In genomic region chr15:45784656-45785055, GRCh38 we compare ENCODE assay signal across 18 cellular contexts.
A peak's percentile ranks its signal among the peaks of the same experiment; 100 is the strongest.
DNase-seq lines count a peak whose midpoint lies in the region; ATAC-seq, FAIRE-seq and TF ChIP-seq lines count a peak whose summit lies in the region.
"Had no signal": no experiment of that assay in that cellular context is flagged by ENCODE, and none has a peak within 500 bp of the region (broad histone marks: within the 10 kb centered on the region; RNA-seq: fewer than 3 reads in every experiment).

No MANE protein-coding gene starts in this region.

- no peaks in the 10 kb centered on the region for H3K4me1 ChIP-seq in breast epithelium
- H3K4me1 ChIP-seq in foreskin keratinocyte = no peaks in the 10 kb centered on the region
- H3K4me1 ChIP-seq: A549 had no signal

- POLR2A ChIA-PET in MCF 10A (lab: Yijun Ruan, JAX) = interaction anchor here (0.6 kb wide), 1 partner anchor 79 kb away, joined by 3 read pairs; no protein-coding TSS in a partner anchor

- peak; percentile 21 for DNase-seq in MCF 10A (ENCODE audit: unreplicated experiment)
- DNase-seq in breast epithelium (ENCODE audit: low spot score in 2 of 2) = no peak
- DNase-seq in foreskin keratinocyte = peak in 1 of 2 donors; percentile 53
- peak; percentile 26 for DNase-seq in urothelium cell line (ENCODE audit: low spot score)
- DNase-seq in stimulated activated CD4-positive, alpha-beta T cell treated with anti-CD3 and anti-CD28 coated beads, Interleukin-2, amount 100 ng/mL, for 24 hours = no peak
- no peak for DNase-seq in iPS-NIHi11 (ENCODE audit: low spot score)
- DNase-seq: AML-193; CD4-positive, alpha-beta memory T cell; DMS153; DMS79; GF-D8; H9 had no signal

- TF ChIP-seq CTCF in MCF 10A (IDR thresholded peaks at IDR 0.05; ENCODE audit: unreplicated experiment) (no peak), breast epithelium (IDR thresholded peaks at IDR 0.05) (no peak), VCaP (conservative IDR thresholded peaks at IDR 0.05) (no peak), foreskin keratinocyte (conservative IDR thresholded peaks at IDR 0.05) (peak; percentile 36)

- no peaks in the 10 kb centered on the region for H3K9me3 ChIP-seq in breast epithelium
- H3K9me3 ChIP-seq: A549 had no signal

- ATAC-seq in foreskin keratinocyte (peak; percentile 78), GM21390 (IDR thresholded peaks at IDR 0.05; ENCODE audit: unreplicated experiment) (no peak)
- ATAC-seq: A549 had no signal

- peaks cover 8% of the 10 kb centered on the region for H3K4me1 Mint-ChIP-seq in MCF 10A (ENCODE audit: insufficient read depth, unreplicated experiment)
- H3K4me1 Mint-ChIP-seq: CD14-positive monocyte; CD4-positive, alpha-beta memory T cell had no signal

- BruUV-seq in MCF 10A (replicated peaks; lab: Mats Ljungman, UMichigan) = no TSS peak

- no peaks in the 10 kb centered on the region for H3K36me3 ChIP-seq in breast epithelium

- intact Hi-C loops in MCF 10A (cut with micrococcal nuclease) = no loop called here
- intact Hi-C loops in breast epithelium (cut with DNase I; ENCODE audit: low total_unique reads) = no loop called here

- no peak overlapping the region for H3K4me3 ChIP-seq in breast epithelium
- H3K4me3 ChIP-seq: A549 had no signal

- FAIRE-seq in urothelium cell line (lab: Jason Lieb, UNC) = no peak
- FAIRE-seq: A549, H1 had no signal

- H3K36me3 Mint-ChIP-seq in MCF 10A (ENCODE audit: insufficient read depth, unreplicated experiment) = no peaks in the 10 kb centered on the region
- H3K36me3 Mint-ChIP-seq: CD14-positive monocyte; CD4-positive, alpha-beta memory T cell had no signal

- no peak for TF ChIP-seq POLR2A in breast epithelium (IDR thresholded peaks at IDR 0.05)

- H3K27me3 ChIP-seq in breast epithelium (no peaks in the 10 kb centered on the region), foreskin keratinocyte (no peaks in the 10 kb centered on the region)

- CTCF ChIA-PET in MCF 10A (lab: Yijun Ruan, JAX) = interaction anchor here (3.4 kb wide), 1 partner anchor 11 kb away, joined by 17 read pairs; no protein-coding TSS in a partner anchor

- no peak overlapping the region for H3K4me3 Mint-ChIP-seq in MCF 10A (ENCODE audit: unreplicated experiment)
- H3K4me3 Mint-ChIP-seq: CD14-positive monocyte; CD4-positive, alpha-beta memory T cell; H9 had no signal

- no peaks in the 10 kb centered on the region for H3K27me3 Mint-ChIP-seq in MCF 10A (ENCODE audit: insufficient read depth, unreplicated experiment)

- H3K27ac ChIP-seq in breast epithelium (no peak overlapping the region), VCaP (0 out of 2 replicates have a peak overlapping the region, but pooled peaks have one; percentile 6), foreskin keratinocyte (no peak overlapping the region)
- H3K27ac ChIP-seq: 22Rv1, A549 had no signal

- no peaks in the 10 kb centered on the region for H3K9me3 Mint-ChIP-seq in MCF 10A (ENCODE audit: unreplicated experiment)
- H3K9me3 Mint-ChIP-seq: H9 had no signal

- H3K27ac Mint-ChIP-seq in MCF 10A (ENCODE audit: low read depth, unreplicated experiment) = no peak overlapping the region
- H3K27ac Mint-ChIP-seq: CD4-positive, alpha-beta memory T cell; H9 had no signal

Comparison
In these comparisons a context has a peak if more than half of its experiments do, and no peak if none do; other contexts are left out.
1. DNase-seq: peak in MCF 10A (single experiment) and urothelium cell line (single experiment); none in breast epithelium (0 of 2), stimulated activated CD4-positive, alpha-beta T cell treated with anti-CD3 and anti-CD28 coated beads, Interleukin-2, amount 100 ng/mL, for 24 hours (0 of 2) and iPS-NIHi11 (single experiment).